Comparison of ENCODE assay signal across 20 cellular contexts in genomic region chrX:153299855-153300254, GRCh38. TPM values are rescaled to one million over a fixed set of nuclear protein-coding genes. Genes with fewer than 3 reads are reported as not detected.
DNase-seq lines count a peak whose midpoint lies in the region; ATAC-seq and TF ChIP-seq lines count a peak whose summit lies in the region.
"Had no signal": no experiment of that assay in that cellular context is flagged by ENCODE, and none has a peak within 500 bp of the region (broad histone marks: within the 10 kb centered on the region; RNA-seq: fewer than 3 reads in every experiment).

No MANE protein-coding gene starts in this region.

- CTCF ChIA-PET in HEK293 (lab: Yijun Ruan, JAX), result no interaction called here

- H3K4me3 Mint-ChIP-seq in endothelial cell (ENCODE audit: unreplicated experiment), result no peak overlapping the region
- H3K4me3 Mint-ChIP-seq: CD4-positive, alpha-beta memory T cell had no signal

- peak overlapping the region; percentile 52 for H3K27ac Mint-ChIP-seq in endothelial cell (ENCODE audit: unreplicated experiment)

- POLR2A ChIA-PET in HEK293 (lab: Yijun Ruan, JAX), result no interaction called here

- no peaks in the 10 kb centered on the region for H3K9me3 ChIP-seq in right atrium auricular region
- H3K9me3 ChIP-seq in right cardiac atrium (ENCODE audit: control insufficient read depth, low read length), result no peaks in the 10 kb centered on the region
- H3K9me3 ChIP-seq in HEK293 (ENCODE audit: control insufficient read depth, insufficient read depth, low read depth, low read length), result no peaks in the 10 kb centered on the region
- H3K9me3 ChIP-seq: HAP-1 had no signal

- no peaks in the 10 kb centered on the region for H3K36me3 Mint-ChIP-seq in endothelial cell (ENCODE audit: low read depth, unreplicated experiment)
- H3K36me3 Mint-ChIP-seq: CD4-positive, alpha-beta memory T cell had no signal

- DNase-seq in right atrium auricular region (ENCODE audit: low spot score), result peak; percentile 26
- DNase-seq in right cardiac atrium, result no peak
- DNase-seq in endothelial cell (ENCODE audit: low spot score), result no peak
- DNase-seq in ureter (ENCODE audit: low spot score), result peak; percentile 8
- DNase-seq in activated naive CD4-positive, alpha-beta T cell (lab: John Stamatoyannopoulos, UW), result no peak
- no peak for DNase-seq in iPS-NIHi11 (ENCODE audit: low spot score)
- DNase-seq: C1 segment of cervical spinal cord; Calu3; CD4-positive, alpha-beta memory T cell; COR-L47; DMS53; DMS79 treated with DMSO at 0.1 percent for 48 hours; GF-D8; GOT3 had no signal

- no peaks in the 10 kb centered on the region for H3K36me3 ChIP-seq in right atrium auricular region
- H3K36me3 ChIP-seq in HEK293 (ENCODE audit: control insufficient read depth in 2 of 2, insufficient read depth in 1 of 2, low read length in 2 of 2), result no peaks in the 10 kb centered on the region
- H3K36me3 ChIP-seq: HAP-1 had no signal

- no peaks in the 10 kb centered on the region for H3K27me3 Mint-ChIP-seq in endothelial cell (ENCODE audit: unreplicated experiment)

- no peak overlapping the region for H3K27ac ChIP-seq in right atrium auricular region
- no peak overlapping the region for H3K27ac ChIP-seq in right cardiac atrium (ENCODE audit: low read length)
- H3K27ac ChIP-seq in HEK293 (ENCODE audit: extremely low read depth, low read depth, low read length), result no peak overlapping the region

- no peaks in the 10 kb centered on the region for H3K4me1 ChIP-seq in right atrium auricular region
- no peaks in the 10 kb centered on the region for H3K4me1 ChIP-seq in right cardiac atrium (ENCODE audit: control insufficient read depth, insufficient read depth, low read length)
- no peaks in the 10 kb centered on the region for H3K4me1 ChIP-seq in HEK293 (ENCODE audit: control insufficient read depth, insufficient read depth, low read length)

- H3K27me3 ChIP-seq in right atrium auricular region, result no peaks in the 10 kb centered on the region
- no peaks in the 10 kb centered on the region for H3K27me3 ChIP-seq in right cardiac atrium (ENCODE audit: control insufficient read depth, insufficient read depth)

- intact Hi-C loops in right cardiac atrium (cut with DNase I), result no loop called here

- WGBS in right cardiac atrium, result 71% methylated on average over 5 of the region's 5 CpGs

- H3K9me3 Mint-ChIP-seq in endothelial cell (ENCODE audit: unreplicated experiment), result no peaks in the 10 kb centered on the region
- H3K9me3 Mint-ChIP-seq: CD4-positive, alpha-beta memory T cell had no signal

- H3K4me3 ChIP-seq in right atrium auricular region, result no peak overlapping the region
- no peak overlapping the region for H3K4me3 ChIP-seq in right cardiac atrium (ENCODE audit: low read length)
- H3K4me3 ChIP-seq in HEK293 (ENCODE audit: low read depth, low read length), result no peak overlapping the region
- H3K4me3 ChIP-seq: HAP-1 had no signal

- TF ChIP-seq CTCF in right atrium auricular region (IDR thresholded peaks at IDR 0.05), result no peak
- no peak for TF ChIP-seq CTCF in HEK293 (tag by site-specific recombination; IDR thresholded peaks at IDR 0.05)
- no peak for TF ChIP-seq CTCF in endothelial cell (IDR thresholded peaks at IDR 0.05; ENCODE audit: unreplicated experiment)

- no peak for ATAC-seq in right cardiac atrium

- peaks cover 5% of the 10 kb centered on the region for H3K4me1 Mint-ChIP-seq in endothelial cell (ENCODE audit: unreplicated experiment)

TF ChIP-seq in HEK293, 187 proteins besides CTCF, POLR2A, EP300 and RAD21:
- peak; percentile 58 for TF ChIP-seq ZFHX2 (tag by site-specific recombination; conservative IDR thresholded peaks at IDR 0.05)
- no peak for TF ChIP-seq ZNF19 (tag by site-specific recombination; IDR thresholded peaks at IDR 0.05; ENCODE audit: low read depth)

RNA-seq across cellular contexts. Expression of gene PNMA6F, which starts 21.7 kb away (rescaled TPM):
- total RNA-seq in right atrium auricular region (not detected), right cardiac atrium (not detected), endothelial cell (ENCODE audit: unreplicated experiment) (not detected), ureter (not detected)
- polyA plus RNA-seq in right cardiac atrium, result not detected
- total RNA-seq: A172; A673; Calu3; CD4-positive, alpha-beta memory T cell; Daoy had no signal
- polyA plus RNA-seq: BJ; CD4-positive, alpha-beta memory T cell had no signal

RNA-seq across cellular contexts. Expression of gene ZNF275, which starts 34.1 kb away (rescaled TPM):
- total RNA-seq in right atrium auricular region (1 to 10 TPM; 5.9 to 7.2 TPM), right cardiac atrium (1 to 10 TPM; 5.2 to 7.5 (median 6.3) TPM), endothelial cell (ENCODE audit: unreplicated experiment) (14.4 TPM), ureter (13.8 TPM)
- polyA plus RNA-seq in right cardiac atrium, result 2.7 TPM

Comparison
In these comparisons a context has a peak if more than half of its experiments do, and no peak if none do; other contexts are left out.
1. DNase-seq: peak in right atrium auricular region (single experiment) and ureter (single experiment); none in right cardiac atrium (0 of 3), endothelial cell (single experiment), activated naive CD4-positive, alpha-beta T cell (0 of 4) and iPS-NIHi11 (single experiment).